ENCODE assay signal across 17 cellular contexts in genomic region chr17:9859781-9860180, GRCh38. TPM values are rescaled to one million over a fixed set of nuclear protein-coding genes. Genes with fewer than 3 reads are reported as not detected.
DNase-seq lines count a peak whose midpoint lies in the region; TF ChIP-seq lines count a peak whose summit lies in the region.
"Had no signal": no experiment of that assay in that cellular context is flagged by ENCODE, and none has a peak within 500 bp of the region (broad histone marks: within the 10 kb centered on the region; RNA-seq: fewer than 3 reads in every experiment).

No MANE protein-coding gene starts in this region.

- DNase-seq in coronary artery (ENCODE audit: low spot score) (peak; percentile 57), endodermal cell (peak; percentile 21), trophoblast cell (no peak), NCI-H69 (lab: John Stamatoyannopoulos, UW) (no peak), GM19238 (ENCODE audit: insufficient read length, low spot score) (no peak), posterior vena cava (ENCODE audit: low spot score) (no peak)
- DNase-seq: C1 segment of cervical spinal cord; Caco-2; CD4-positive, alpha-beta memory T cell; DMS153; DND-41; GM23248; H7 had no signal

- no peak overlapping the region for H2AFZ ChIP-seq in trophoblast cell (ENCODE audit: insufficient read depth, low read length, poor library complexity)
- H2AFZ ChIP-seq: GM23248 had no signal

- H3K27me3 Mint-ChIP-seq in endodermal cell (ENCODE audit: insufficient read depth), result peaks cover 12% of the 10 kb centered on the region

- no peak overlapping the region for H4K91ac ChIP-seq in trophoblast cell (ENCODE audit: low read depth, low read length)

- H3K36me3 Mint-ChIP-seq in endodermal cell (ENCODE audit: low read depth), result no peaks in the 10 kb centered on the region
- H3K36me3 Mint-ChIP-seq: CD4-positive, alpha-beta memory T cell had no signal

- H3K27me3 ChIP-seq in endodermal cell (ENCODE audit: control insufficient read depth, insufficient read depth, low read length, poor library complexity, severe bottlenecking) (no peaks in the 10 kb centered on the region), trophoblast cell (ENCODE audit: insufficient read depth, low read length) (no peaks in the 10 kb centered on the region)

- H3K23ac ChIP-seq in trophoblast cell (ENCODE audit: low read length), result no peak overlapping the region

- peaks cover 20% of the 10 kb centered on the region for H3K9me3 Mint-ChIP-seq in endodermal cell

- no peak overlapping the region for H3K14ac ChIP-seq in trophoblast cell (ENCODE audit: low read length)

- H2BK5ac ChIP-seq in trophoblast cell (ENCODE audit: low read depth, low read length, poor library complexity), result peak overlapping the region; percentile 42

- no peak overlapping the region for H3K4me3 Mint-ChIP-seq in endodermal cell

- no peak overlapping the region for H3K18ac ChIP-seq in trophoblast cell (ENCODE audit: low read length)

- no peak overlapping the region for H2AK5ac ChIP-seq in trophoblast cell (ENCODE audit: low read length)

- no peak overlapping the region for H2BK120ac ChIP-seq in trophoblast cell (ENCODE audit: insufficient read depth, low read length, poor library complexity)

- H3K9me3 ChIP-seq in endodermal cell (ENCODE audit: control insufficient read depth, low read length), result peaks cover 14% of the 10 kb centered on the region
- peaks cover 7% of the 10 kb centered on the region for H3K9me3 ChIP-seq in trophoblast cell (ENCODE audit: insufficient read depth, low read depth, low read length)
- H3K9me3 ChIP-seq: Caco-2 had no signal

- H4K8ac ChIP-seq in trophoblast cell (ENCODE audit: low read depth, low read length), result no peak overlapping the region

- no peaks in the 10 kb centered on the region for H3K4me1 ChIP-seq in endodermal cell (ENCODE audit: control insufficient read depth, insufficient read depth, low read length)
- H3K4me1 ChIP-seq in trophoblast cell (ENCODE audit: control insufficient read depth in 1 of 2, insufficient read depth in 2 of 2, low read length in 2 of 2), result no peaks in the 10 kb centered on the region
- H3K4me1 ChIP-seq: Caco-2 had no signal

- H3K4me1 Mint-ChIP-seq in endodermal cell, result no peaks in the 10 kb centered on the region
- H3K4me1 Mint-ChIP-seq: CD4-positive, alpha-beta memory T cell had no signal

- TF ChIP-seq CTCF in coronary artery (IDR thresholded peaks at IDR 0.05), result no peak
- TF ChIP-seq CTCF in endodermal cell (conservative IDR thresholded peaks at IDR 0.05), result no peak

- H3K27ac ChIP-seq in coronary artery (no peak overlapping the region), endodermal cell (ENCODE audit: low read depth, low read length) (no peak overlapping the region), trophoblast cell (ENCODE audit: low read depth, low read length) (no peak overlapping the region)
- H3K27ac ChIP-seq: GM23248 had no signal

- no peak overlapping the region for H3K4me3 ChIP-seq in coronary artery
- H3K4me3 ChIP-seq in endodermal cell (ENCODE audit: low read length), result no peak overlapping the region
- no peak overlapping the region for H3K4me3 ChIP-seq in trophoblast cell (ENCODE audit: low read depth, low read length)
- H3K4me3 ChIP-seq: GM23248 had no signal

- 92 to 96% methylated on average over 3 to 5 of the region's 5 CpGs for WGBS in endodermal cell (ENCODE audit: insufficient coverage in 1 of 2, insufficient read length in 1 of 2), 2 experiments
- no CpG with 5 or more reads among the region's 5 CpGs for WGBS in trophoblast cell (ENCODE audit: extremely low coverage, insufficient coverage, insufficient read length)

- H3K36me3 ChIP-seq in endodermal cell (ENCODE audit: control insufficient read depth, insufficient read depth, low read length) (no peaks in the 10 kb centered on the region), trophoblast cell (ENCODE audit: control insufficient read depth in 1 of 2, insufficient read depth in 2 of 2, low read length in 2 of 2) (no peaks in the 10 kb centered on the region)

- no peak overlapping the region for H4K12ac ChIP-seq in trophoblast cell (ENCODE audit: low read depth, low read length)

- intact Hi-C loops in posterior vena cava (cut with DNase I), result no loop called here

- no peak overlapping the region for H3K4ac ChIP-seq in trophoblast cell (ENCODE audit: low read depth, low read length)

- H3K4me2 ChIP-seq in trophoblast cell (ENCODE audit: low read length), result no peak overlapping the region

- H3K27ac Mint-ChIP-seq in endodermal cell, result no peak overlapping the region
- H3K27ac Mint-ChIP-seq: CD4-positive, alpha-beta memory T cell had no signal

- no peak overlapping the region for H2BK12ac ChIP-seq in trophoblast cell (ENCODE audit: low read length)

- H3K79me2 ChIP-seq in trophoblast cell (ENCODE audit: control insufficient read depth, insufficient read depth, low read length, poor library complexity), result no peaks in the 10 kb centered on the region

- no peaks in the 10 kb centered on the region for H3K79me1 ChIP-seq in trophoblast cell (ENCODE audit: low read length)

- no peak overlapping the region for H3K9ac ChIP-seq in endodermal cell (ENCODE audit: extremely low read depth, low read length, poor library complexity, severe bottlenecking)
- no peak overlapping the region for H3K9ac ChIP-seq in trophoblast cell (ENCODE audit: low read length)
- H3K9ac ChIP-seq: GM23248 had no signal

RNA-seq across cellular contexts. Expression of gene GLP2R, which starts 34.1 kb away (rescaled TPM):
- total RNA-seq in endodermal cell (not detected), posterior vena cava (under 1 TPM in 1 of 2 donors, not detected in 1; 0.05 TPM)
- polyA plus RNA-seq in endodermal cell (2013, experiment 1 of 2), result not detected
- not detected for polyA plus RNA-seq in endodermal cell (2013, experiment 2 of 2)
- 0.01 and 0.04 TPM in 2 replicates for polyA plus RNA-seq in trophoblast cell (2013)
- total RNA-seq: A673; Caco-2; CD4-positive, alpha-beta memory T cell; GM23248; H1; H7 had no signal
- polyA plus RNA-seq: CD4-positive, alpha-beta memory T cell; GM23248; H1 had no signal

RNA-seq across cellular contexts. Expression of gene GSG1L2, which starts 37.9 kb away (rescaled TPM):
- not detected for total RNA-seq in endodermal cell
- polyA plus RNA-seq in endodermal cell (2013, experiment 1 of 2), result not detected
- not detected for polyA plus RNA-seq in endodermal cell (2013, experiment 2 of 2)
- polyA plus RNA-seq in trophoblast cell (2013), result not detected in 2 replicates
- total RNA-seq in posterior vena cava, result not detected
- total RNA-seq: A172; A673; Caco-2; CD4-positive, alpha-beta memory T cell; GM23248; H1; H7 had no signal
- polyA plus RNA-seq: BJ; CD4-positive, alpha-beta memory T cell; GM23248; H1 had no signal

RNA-seq across cellular contexts. Expression of gene RCVRN, which starts 45.3 kb away (rescaled TPM):
- not detected for total RNA-seq in endodermal cell
- polyA plus RNA-seq in endodermal cell (2013, experiment 1 of 2), result not detected
- polyA plus RNA-seq in endodermal cell (2013, experiment 2 of 2), result not detected
- polyA plus RNA-seq in trophoblast cell (2013), result 0.34 and 0.47 TPM in 2 replicates
- total RNA-seq in posterior vena cava, result under 1 TPM; 0.33 to 0.74 TPM
- total RNA-seq: A172; A673; Caco-2; CD4-positive, alpha-beta memory T cell; GM23248; H1; H7 had no signal
- polyA plus RNA-seq: BJ; CD4-positive, alpha-beta memory T cell; GM23248; H1 had no signal

Comparison
In these comparisons a context has a peak if more than half of its experiments do, and no peak if none do; other contexts are left out.
1. DNase-seq: peak in coronary artery (single experiment) and endodermal cell (single experiment); none in trophoblast cell (0 of 2), NCI-H69 (single experiment), GM19238 (single experiment) and posterior vena cava (single experiment).